ENCODE assay signal across 25 cellular contexts in genomic region chr18:12567849-12568248, GRCh38.
A peak's percentile ranks its signal among the peaks of the same experiment; 100 is the strongest.
DNase-seq lines count a peak whose midpoint lies in the region; ATAC-seq, FAIRE-seq and TF ChIP-seq lines count a peak whose summit lies in the region.
"Had no signal": no experiment of that assay in that cellular context is flagged by ENCODE, and none has a peak within 500 bp of the region (broad histone marks: within the 10 kb centered on the region; RNA-seq: fewer than 3 reads in every experiment).

No MANE protein-coding gene starts in this region.

- peak; percentile 61 for FAIRE-seq in urothelium cell line (lab: Jason Lieb, UNC)
- FAIRE-seq: A204.1, GM12891 had no signal

- 0 out of 2 replicates have a peak overlapping the region, but pooled peaks have one; percentile 25 for H3K27ac Mint-ChIP-seq in WTC11
- H3K27ac Mint-ChIP-seq in T-helper 17 cell: no peak overlapping the region
- H3K27ac Mint-ChIP-seq in progenitor cell of endocrine pancreas: no peak overlapping the region
- H3K27ac Mint-ChIP-seq: CD14-positive monocyte; CD4-positive, alpha-beta memory T cell; CD4-positive, CD25-positive, alpha-beta regulatory T cell had no signal

- POLR2A ChIA-PET in WTC11 (lab: Charles Lee): no interaction called here

- DNase-seq in WTC11 (ENCODE audit: low spot score) (no peak), kidney tubule cell (ENCODE audit: low spot score) (peak; percentile 16), urothelium cell line (ENCODE audit: low spot score) (no peak), T-helper 17 cell (no peak), progenitor cell of endocrine pancreas (ENCODE audit: low spot score, unreplicated experiment) (no peak)
- DNase-seq: 8988T; ACHN; BE2C; C1 segment of cervical spinal cord; CD4-positive, alpha-beta memory T cell; CD4-positive, CD25-positive, alpha-beta regulatory T cell; CD8-positive, alpha-beta memory T cell; COR-L47; DMS 273 treated with DMSO at 0.1 percent for 48 hours; DMS153; DMS53; DMS79; DND-41; EL; GDM1 had no signal

- H3K9me3 ChIP-seq in T-helper 17 cell (ENCODE audit: control insufficient read depth, low read length, poor library complexity, severe bottlenecking): no peaks in the 10 kb centered on the region
- H3K9me3 ChIP-seq: BE2C, BLaER1 had no signal

- CTCF ChIA-PET in WTC11 (lab: Charles Lee): no interaction called here

- H3K4me1 Mint-ChIP-seq in WTC11 (peaks cover 10% of the 10 kb centered on the region), T-helper 17 cell (no peaks in the 10 kb centered on the region), progenitor cell of endocrine pancreas (ENCODE audit: low read depth) (peaks cover 3% of the 10 kb centered on the region)
- H3K4me1 Mint-ChIP-seq: CD14-positive monocyte; CD4-positive, alpha-beta memory T cell; CD4-positive, CD25-positive, alpha-beta regulatory T cell; CD8-positive, alpha-beta memory T cell had no signal

- no peak overlapping the region for H3K4me3 Mint-ChIP-seq in WTC11
- H3K4me3 Mint-ChIP-seq in T-helper 17 cell: no peak overlapping the region
- no peak overlapping the region for H3K4me3 Mint-ChIP-seq in progenitor cell of endocrine pancreas (ENCODE audit: low read depth)
- H3K4me3 Mint-ChIP-seq: CD14-positive monocyte; CD4-positive, alpha-beta memory T cell; CD4-positive, CD25-positive, alpha-beta regulatory T cell; CD8-positive, alpha-beta memory T cell had no signal

- H3K36me3 Mint-ChIP-seq in WTC11 (no peaks in the 10 kb centered on the region), T-helper 17 cell (ENCODE audit: low read depth) (no peaks in the 10 kb centered on the region), progenitor cell of endocrine pancreas (ENCODE audit: insufficient read depth) (peaks cover 3% of the 10 kb centered on the region)
- H3K36me3 Mint-ChIP-seq: CD14-positive monocyte; CD4-positive, alpha-beta memory T cell; CD4-positive, CD25-positive, alpha-beta regulatory T cell had no signal

- H3K27me3 Mint-ChIP-seq in WTC11 (ENCODE audit: low read depth): no peaks in the 10 kb centered on the region
- H3K27me3 Mint-ChIP-seq in T-helper 17 cell: peaks cover 16% of the 10 kb centered on the region
- H3K27me3 Mint-ChIP-seq in progenitor cell of endocrine pancreas: no peaks in the 10 kb centered on the region

- TF ChIP-seq CTCF in WTC11 (IDR thresholded peaks at IDR 0.05) (no peak), progenitor cell of endocrine pancreas (IDR thresholded peaks at IDR 0.05; ENCODE audit: unreplicated experiment) (no peak)

- ATAC-seq in WTC11 (no peak), T-helper 17 cell (no peak), HG02981 (IDR thresholded peaks at IDR 0.05; ENCODE audit: unreplicated experiment) (no peak)

- H3K9me3 Mint-ChIP-seq in WTC11 (peaks cover 8% of the 10 kb centered on the region; the same call in 1 of the 2 replicates), progenitor cell of endocrine pancreas (ENCODE audit: low read depth) (peaks cover 7% of the 10 kb centered on the region)

TF ChIP-seq in WTC11, 78 proteins besides CTCF, POLR2A, EP300 and RAD21:
- TF ChIP-seq ZMAT4 (CRISPR knock-in tag; IDR thresholded peaks at IDR 0.05) (no peak), SOX15 (CRISPR knock-in tag; IDR thresholded peaks at IDR 0.05) (no peak), JAZF1 (CRISPR knock-in tag; IDR thresholded peaks at IDR 0.05) (no peak), ZNF281 (CRISPR knock-in tag; IDR thresholded peaks at IDR 0.05) (no peak)
TF ChIP-seq in WTC11: peak in this region for 0.
